Comparison of ENCODE assay signal across 9 cellular contexts in the genomic region with DNA sequence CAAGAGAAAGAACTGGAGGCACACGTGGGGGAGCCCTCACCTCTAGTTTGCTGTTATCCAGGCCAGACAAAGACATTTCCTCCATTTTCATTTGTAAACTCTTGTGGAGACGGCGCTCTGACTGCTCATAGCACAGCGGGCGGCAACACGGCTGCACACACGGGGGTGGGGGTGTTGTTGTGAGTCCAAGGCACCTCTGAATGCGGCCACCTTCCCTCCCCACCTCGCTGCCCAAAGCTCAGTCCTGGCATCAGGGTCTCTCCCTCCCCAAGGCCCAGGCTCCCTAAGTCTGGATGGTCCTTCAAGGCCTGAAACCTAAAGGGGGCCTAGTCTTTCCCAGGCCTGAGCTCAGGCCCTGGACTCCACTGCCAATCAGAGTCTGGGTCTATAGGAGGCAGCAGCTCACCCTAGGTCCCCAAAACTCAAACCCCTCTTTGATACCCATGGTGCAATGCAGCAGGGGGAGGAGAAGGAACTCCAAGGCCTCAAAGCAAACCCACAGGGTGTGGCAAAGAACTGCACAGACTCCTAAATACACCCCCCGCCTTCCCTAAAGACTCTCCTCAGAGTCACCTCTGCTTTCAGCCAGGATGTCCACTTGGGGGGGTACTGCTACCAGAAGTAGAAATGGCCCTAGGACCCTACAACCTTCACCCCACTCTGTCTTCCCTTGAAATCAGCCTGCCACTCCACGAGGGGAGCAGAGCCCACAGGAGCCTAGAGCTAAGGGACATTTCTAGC. TPM values are rescaled to one million over a fixed set of nuclear protein-coding genes. Genes with fewer than 3 reads are reported as not detected.
A peak's percentile ranks its signal among the peaks of the same experiment; 100 is the strongest.
DNase-seq lines count a peak whose midpoint lies in the region; ATAC-seq and TF ChIP-seq lines count a peak whose summit lies in the region.
"Had no signal": no experiment of that assay in that cellular context is flagged by ENCODE, and none has a peak within 500 bp of the region (broad histone marks: within the 10 kb centered on the region; RNA-seq: fewer than 3 reads in every experiment).

No MANE protein-coding gene starts in this region.

- TF ChIP-seq CTCF in GM10266 (IDR thresholded peaks at IDR 0.05; ENCODE audit: control insufficient read depth, insufficient read depth, low read depth, missing control alignments) = peak; percentile 12
- TF ChIP-seq CTCF in fibroblast of mammary gland (conservative IDR thresholded peaks at IDR 0.05; ENCODE audit: control insufficient read depth, insufficient read depth, low read depth, low read length) = peak; percentile 14
- TF ChIP-seq CTCF in parathyroid adenoma (IDR thresholded peaks at IDR 0.05) = no peak

- peak overlapping the region; percentile 39 for H2AFZ ChIP-seq in parathyroid adenoma

- CTCF ChIA-PET in activated CD4-positive, alpha-beta memory T cell treated with anti-CD3 and anti-CD28 coated beads, Interleukin-2, amount 10 ng/mL, durations not matched to agents 7 days and 5 days (lab: Charles Lee) = interaction anchor here (1.0 to 2.8 kb wide), 6 partner anchors 11 to 148 kb away, joined by 3 to 25 read pairs (median 8); a partner anchor contains a TSS

- H3K36me3 ChIP-seq in parathyroid adenoma (ENCODE audit: control insufficient read depth, insufficient read depth, low read length) = no peaks in the 10 kb centered on the region

- no peaks in the 10 kb centered on the region for H3K9me3 Mint-ChIP-seq in activated CD4-positive, alpha-beta memory T cell treated with anti-CD3 and anti-CD28 coated beads, Interleukin-2, amount 10 ng/mL, durations not matched to agents 7 days and 5 days

- H3K9me3 ChIP-seq in parathyroid adenoma (ENCODE audit: control insufficient read depth, low read length) = no peaks in the 10 kb centered on the region

- peak overlapping the region; percentile 72 for H3K9ac ChIP-seq in parathyroid adenoma

- H3K4me3 ChIP-seq in fibroblast of mammary gland (ENCODE audit: control insufficient read depth, low read depth, low read length) (peak overlapping the region; percentile 76), parathyroid adenoma (ENCODE audit: low read depth, low read length) (peak overlapping the region; percentile 69)

- H3K4me2 ChIP-seq in parathyroid adenoma (ENCODE audit: low read length) = peak overlapping the region; percentile 89

- peak; percentile 68 for DNase-seq in GM10266 (ENCODE audit: extremely low spot score)
- DNase-seq in M059J (ENCODE audit: low read depth) = peak; percentile 57
- DNase-seq in activated CD4-positive, alpha-beta memory T cell treated with anti-CD3 and anti-CD28 coated beads, Interleukin-2, amount 10 ng/mL, durations not matched to agents 7 days and 5 days = peak; percentile 76
- DNase-seq in fibroblast of mammary gland (ENCODE audit: low read depth) = peak; percentile 76
- DNase-seq in foreskin melanocyte = no peak
- DNase-seq in iPS-NIHi7 (ENCODE audit: extremely low spot score) = no peak

- peak overlapping the region; percentile 82 for H3K27ac ChIP-seq in parathyroid adenoma

- POLR2A ChIA-PET in activated CD4-positive, alpha-beta memory T cell treated with anti-CD3 and anti-CD28 coated beads, Interleukin-2, amount 10 ng/mL, durations not matched to agents 7 days and 5 days (lab: Charles Lee) = interaction anchor here (1.1 to 25.4 kb wide), 7 partner anchors 11 to 129 kb away, joined by 3 to 504 read pairs (median 8); a partner anchor contains a TSS

- ATAC-seq in HG03108 (IDR thresholded peaks at IDR 0.05; ENCODE audit: unreplicated experiment) = no peak

- H3K27me3 Mint-ChIP-seq in activated CD4-positive, alpha-beta memory T cell treated with anti-CD3 and anti-CD28 coated beads, Interleukin-2, amount 10 ng/mL, durations not matched to agents 7 days and 5 days = no peaks in the 10 kb centered on the region

- H3K27ac Mint-ChIP-seq in activated CD4-positive, alpha-beta memory T cell treated with anti-CD3 and anti-CD28 coated beads, Interleukin-2, amount 10 ng/mL, durations not matched to agents 7 days and 5 days = peak overlapping the region; percentile 95

- H3K79me2 ChIP-seq in parathyroid adenoma = no peaks in the 10 kb centered on the region

- H3K4me1 ChIP-seq in parathyroid adenoma = peaks cover 5% of the 10 kb centered on the region

- H3K4me1 Mint-ChIP-seq in activated CD4-positive, alpha-beta memory T cell treated with anti-CD3 and anti-CD28 coated beads, Interleukin-2, amount 10 ng/mL, durations not matched to agents 7 days and 5 days = peaks cover 43% of the 10 kb centered on the region

- H3K4me3 Mint-ChIP-seq in activated CD4-positive, alpha-beta memory T cell treated with anti-CD3 and anti-CD28 coated beads, Interleukin-2, amount 10 ng/mL, durations not matched to agents 7 days and 5 days = peak overlapping the region; percentile 87

- H3K36me3 Mint-ChIP-seq in activated CD4-positive, alpha-beta memory T cell treated with anti-CD3 and anti-CD28 coated beads, Interleukin-2, amount 10 ng/mL, durations not matched to agents 7 days and 5 days (ENCODE audit: low read depth) = peaks cover 44% of the 10 kb centered on the region

- no peaks in the 10 kb centered on the region for H3K27me3 ChIP-seq in parathyroid adenoma (ENCODE audit: control insufficient read depth, insufficient read depth, low read length)

RNA-seq across cellular contexts. Expression of a gene that starts 1.5 kb away (rescaled TPM):
- 21.3 and 32.7 TPM in 2 replicates for total RNA-seq in M059J (2014; rRNA removed; shearing (Covaris generic))
- total RNA-seq in activated CD4-positive, alpha-beta memory T cell treated with anti-CD3 and anti-CD28 coated beads, Interleukin-2, amount 10 ng/mL, durations not matched to agents 7 days and 5 days = 100 to 1,000 TPM; 106 to 107 TPM

RNA-seq across cellular contexts. Expression of a gene that starts 11.4 kb away (rescaled TPM):
- 36.8 and 37.6 TPM in 2 replicates for total RNA-seq in M059J (2014; rRNA removed; shearing (Covaris generic))
- total RNA-seq in activated CD4-positive, alpha-beta memory T cell treated with anti-CD3 and anti-CD28 coated beads, Interleukin-2, amount 10 ng/mL, durations not matched to agents 7 days and 5 days = 10 to 100 TPM; 42.2 to 42.7 TPM

RNA-seq across cellular contexts. Expression of a gene that starts 21.3 kb away (rescaled TPM):
- 37.8 and 57.5 TPM in 2 replicates for total RNA-seq in M059J (2014; rRNA removed; shearing (Covaris generic))
- total RNA-seq in activated CD4-positive, alpha-beta memory T cell treated with anti-CD3 and anti-CD28 coated beads, Interleukin-2, amount 10 ng/mL, durations not matched to agents 7 days and 5 days = 100 to 1,000 TPM; 107 to 110 TPM

RNA-seq across cellular contexts. Expression of a gene that starts 27.6 kb away (rescaled TPM):
- not detected in 2 replicates for total RNA-seq in M059J (2014; rRNA removed; shearing (Covaris generic))
- under 1 TPM in 1 of 2 experiments, not detected in 1; 0.38 TPM for total RNA-seq in activated CD4-positive, alpha-beta memory T cell treated with anti-CD3 and anti-CD28 coated beads, Interleukin-2, amount 10 ng/mL, durations not matched to agents 7 days and 5 days
- total RNA-seq: dermis microvascular lymphatic vessel endothelial cell had no signal

RNA-seq across cellular contexts. Expression of a gene that starts 56.4 kb away (rescaled TPM):
- total RNA-seq in M059J (2014; rRNA removed; shearing (Covaris generic)) = 6.5 and 7.5 TPM in 2 replicates
- total RNA-seq in activated CD4-positive, alpha-beta memory T cell treated with anti-CD3 and anti-CD28 coated beads, Interleukin-2, amount 10 ng/mL, durations not matched to agents 7 days and 5 days = 10 to 100 TPM; 13.4 to 13.5 TPM

Comparison
In these comparisons a context has a peak if more than half of its experiments do, and no peak if none do; other contexts are left out.
1. DNase-seq: peak in GM10266 (single experiment), M059J (single experiment), activated CD4-positive, alpha-beta memory T cell treated with anti-CD3 and anti-CD28 coated beads, Interleukin-2, amount 10 ng/mL, durations not matched to agents 7 days and 5 days (single experiment) and fibroblast of mammary gland (single experiment); none in foreskin melanocyte (single experiment) and iPS-NIHi7 (single experiment).